Comparison of ENCODE assay signal across 30 cellular contexts in genomic region chr10:77315511-77316129, GRCh38.
"Had no signal": no experiment of that assay in that cellular context is flagged by ENCODE, and none has a peak within 500 bp of the region (broad histone marks: within the 10 kb centered on the region; RNA-seq: fewer than 3 reads in every experiment).

No MANE protein-coding gene starts in this region.

- H3K4me1 ChIP-seq: heart left ventricle, lower lobe of right lung, pancreas, prostate gland had no signal

- ATAC-seq: esophagus mucosa; heart left ventricle; left lobe of liver; lower lobe of right lung; naive thymus-derived CD8-positive, alpha-beta T cell; pancreas; sciatic nerve; stimulated activated effector memory CD8-positive, alpha-beta T cell treated with anti-CD3 and anti-CD28 coated beads, Interleukin-12 subunit alpha, Interleukin-12 subunit beta, amount 100 ng/mL, for 72 hours had no signal

- H3K36me3 ChIP-seq: ascending aorta, heart left ventricle, lower lobe of right lung, pancreas, prostate gland, thoracic aorta had no signal

- H3K27ac ChIP-seq: ascending aorta, lower lobe of right lung, pancreas, prostate gland, thoracic aorta had no signal

- DNase-seq: activated CD4-positive, alpha-beta memory T cell treated with anti-CD3 and anti-CD28 coated beads, Interleukin-2, amount 10 ng/mL, durations not matched to agents 7 days and 5 days; activated CD4-positive, alpha-beta T cell treated with anti-CD3 and anti-CD28 coated beads for 1 hour; activated CD4-positive, alpha-beta T cell treated with anti-CD3 and anti-CD28 coated beads, Interleukin-2, amount 10 ng/mL, durations not matched to agents 7 days and 5 days; activated CD8-positive, alpha-beta memory T cell treated with anti-CD3 and anti-CD28 coated beads, Interleukin-2, amount 50 U/mL, for 48 hours; activated gamma-delta T cell; activated naive CD4-positive, alpha-beta T cell treated with anti-CD3 and anti-CD28 coated beads, Interleukin-2, amount 10 ng/mL, durations not matched to agents 7 days and 5 days; activated naive CD8-positive, alpha-beta T cell treated with anti-CD3 and anti-CD28 coated beads, Interleukin-2, amount 10 ng/mL, durations not matched to agents 7 days and 5 days; activated T-cell treated with anti-CD3 and anti-CD28 coated beads, Interleukin-2, amount 50 U/mL, for 24 hours; cortex of kidney; foreskin fibroblast; heart left ventricle; hypothalamus; immature natural killer cell; kidney glomerular epithelial cell; lower lobe of right lung; mesenchymal stem cell; naive thymus-derived CD8-positive, alpha-beta T cell; nucleus accumbens; pancreas; retina; small intestine; stimulated activated CD4-positive, alpha-beta T cell treated with anti-CD3 and anti-CD28 coated beads, Interleukin-4, amount 100 ng/mL, for 24 hours; trophoblast cell had no signal

- H3K4me3 ChIP-seq: ascending aorta, heart left ventricle, lower lobe of right lung, pancreas, prostate gland, thoracic aorta had no signal

- H3K27me3 ChIP-seq: ascending aorta, pancreas had no signal

- H3K9me3 ChIP-seq: ascending aorta, heart left ventricle, lower lobe of right lung, pancreas, prostate gland, thoracic aorta had no signal
